Comparison of ENCODE assay signal across 1 cellular context in genomic region chr5:138077064-138077696, GRCh38.
TF ChIP-seq lines count a peak whose summit lies in the region.

No MANE protein-coding gene starts in this region.

TF ChIP-seq in HepG2, 621 proteins besides CTCF, POLR2A, EP300 and RAD21 (continued from another document):
- TF ChIP-seq TAF1 (CRISPR knock-in tag; IDR thresholded peaks at IDR 0.05) (no peak), CEBPG (CRISPR knock-in tag; IDR thresholded peaks at IDR 0.05) (0 out of 2 replicates have a peak, but pooled peaks have one; percentile 24), TRIM24 (CRISPR knock-in tag; IDR thresholded peaks at IDR 0.05) (no peak), TOE1 (CRISPR knock-in tag; IDR thresholded peaks at IDR 0.05) (0 out of 2 replicates have a peak, but pooled peaks have one; percentile 46), ARID3A (IDR thresholded peaks at IDR 0.05; ENCODE audit: low read depth, low read length) (0 out of 2 replicates have a peak, but pooled peaks have one; percentile 25), CBX5 (CRISPR knock-in tag; IDR thresholded peaks at IDR 0.05; ENCODE audit: borderline replicate concordance) (no peak)
TF ChIP-seq in HepG2: peak in this region for 10.
